1 cellular context compared by ENCODE assay signal in the genomic region with DNA sequence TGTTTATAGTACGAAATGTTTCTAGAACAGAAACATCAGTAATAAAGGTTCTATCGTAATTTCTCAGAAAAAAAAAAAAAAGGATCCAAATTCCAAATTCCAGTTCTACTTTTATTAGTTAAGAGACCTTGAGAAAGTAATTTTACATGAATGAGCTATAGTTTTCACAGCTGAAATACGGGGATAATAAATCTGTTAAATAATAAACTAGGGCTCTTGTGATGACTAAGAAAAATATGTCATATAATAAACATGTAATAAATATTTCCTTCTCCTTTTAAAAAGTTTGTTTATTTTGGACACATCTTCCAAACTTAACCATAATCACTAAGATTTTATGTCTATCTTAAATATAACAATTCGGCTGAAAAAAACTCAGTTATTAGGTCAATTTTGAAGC.
TF ChIP-seq lines count a peak whose summit lies in the region.

No MANE protein-coding gene starts in this region.

TF ChIP-seq in IMR-90, 13 proteins besides CTCF, POLR2A, EP300 and RAD21 (continued from another document):
- TF ChIP-seq RCOR1 (IDR thresholded peaks at IDR 0.05; ENCODE audit: insufficient replicate concordance, low read length) (no peak), NFE2L2 (IDR thresholded peaks at IDR 0.05; ENCODE audit: low read depth, low read length) (no peak), BHLHE40 (IDR thresholded peaks at IDR 0.05; ENCODE audit: low read depth, low read length) (no peak), SMC3 (IDR thresholded peaks at IDR 0.05; ENCODE audit: low read depth, low read length) (no peak), CEBPB (IDR thresholded peaks at IDR 0.05; ENCODE audit: low read depth, low read length) (no peak), RFX5 (IDR thresholded peaks at IDR 0.05; ENCODE audit: low read depth, low read length) (no peak)
- TF ChIP-seq, protein P1, sequence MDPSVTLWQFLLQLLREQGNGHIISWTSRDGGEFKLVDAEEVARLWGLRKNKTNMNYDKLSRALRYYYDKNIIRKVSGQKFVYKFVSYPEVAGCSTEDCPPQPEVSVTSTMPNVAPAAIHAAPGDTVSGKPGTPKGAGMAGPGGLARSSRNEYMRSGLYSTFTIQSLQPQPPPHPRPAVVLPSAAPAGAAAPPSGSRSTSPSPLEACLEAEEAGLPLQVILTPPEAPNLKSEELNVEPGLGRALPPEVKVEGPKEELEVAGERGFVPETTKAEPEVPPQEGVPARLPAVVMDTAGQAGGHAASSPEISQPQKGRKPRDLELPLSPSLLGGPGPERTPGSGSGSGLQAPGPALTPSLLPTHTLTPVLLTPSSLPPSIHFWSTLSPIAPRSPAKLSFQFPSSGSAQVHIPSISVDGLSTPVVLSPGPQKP (IDR thresholded peaks at IDR 0.05; ENCODE audit: borderline replicate concordance, low read depth, low read length): no peak
- TF ChIP-seq, protein P2, sequence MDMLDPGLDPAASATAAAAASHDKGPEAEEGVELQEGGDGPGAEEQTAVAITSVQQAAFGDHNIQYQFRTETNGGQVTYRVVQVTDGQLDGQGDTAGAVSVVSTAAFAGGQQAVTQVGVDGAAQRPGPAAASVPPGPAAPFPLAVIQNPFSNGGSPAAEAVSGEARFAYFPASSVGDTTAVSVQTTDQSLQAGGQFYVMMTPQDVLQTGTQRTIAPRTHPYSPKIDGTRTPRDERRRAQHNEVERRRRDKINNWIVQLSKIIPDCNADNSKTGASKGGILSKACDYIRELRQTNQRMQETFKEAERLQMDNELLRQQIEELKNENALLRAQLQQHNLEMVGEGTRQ (IDR thresholded peaks at IDR 0.05; ENCODE audit: low read depth, low read length): no peak
TF ChIP-seq in IMR-90: peak in this region for 0.
